In genomic region chr6:151482290-151482689, GRCh38 we compare ENCODE assay signal across 8 cellular contexts. TPM values are rescaled to one million over a fixed set of nuclear protein-coding genes. Genes with fewer than 3 reads are reported as not detected.
DNase-seq lines count a peak whose midpoint lies in the region; ATAC-seq and TF ChIP-seq lines count a peak whose summit lies in the region.

No MANE protein-coding gene starts in this region.

- H3K4me3 ChIP-seq in OCI-LY3 (ENCODE audit: low read length) (no peak overlapping the region), esophagus squamous epithelium (peak overlapping the region in 2 of 4 donors; percentile 5 to 38), stomach (no peak overlapping the region), PC-3 (ENCODE audit: low read length) (no peak overlapping the region)

- BruUV-seq in PC-3 (replicated peaks; lab: Mats Ljungman, UMichigan) = no TSS peak

- no peaks in the 10 kb centered on the region for H3K9me3 Mint-ChIP-seq in activated T-cell treated with anti-CD3 and anti-CD28 coated beads, Interleukin-2, amount 50 U/mL, for 24 hours

- H3K4me1 ChIP-seq in OCI-LY3 (ENCODE audit: low read length) (peaks cover 8% of the 10 kb centered on the region; the same call in 1 of the 2 replicates), esophagus squamous epithelium (peaks cover 0 to 16% (median 7%) of the 10 kb centered on the region in 3 donors), stomach (peaks cover 0 to 7% (median 0%) of the 10 kb centered on the region in 4 donors), PC-3 (ENCODE audit: insufficient read depth, low read length) (no peaks in the 10 kb centered on the region)

- H3K27ac ChIP-seq in OCI-LY3 (ENCODE audit: low read length) = no peak overlapping the region
- peak overlapping the region in 3 of 4 donors; percentile 45 to 63 (median 49) for H3K27ac ChIP-seq in esophagus squamous epithelium
- peak overlapping the region in 4 of 5 donors; percentile 2 to 68 (median 31) for H3K27ac ChIP-seq in stomach
- no peak overlapping the region for H3K27ac ChIP-seq in PC-3 (ENCODE audit: low read length)

- no peaks in the 10 kb centered on the region for H3K27me3 ChIP-seq in OCI-LY3 (ENCODE audit: low read depth, low read length)
- H3K27me3 ChIP-seq in esophagus squamous epithelium = no peaks in the 10 kb centered on the region
- no peaks in the 10 kb centered on the region for H3K27me3 ChIP-seq in stomach
- H3K27me3 ChIP-seq in PC-3 (ENCODE audit: low read length) = no peaks in the 10 kb centered on the region

- TF ChIP-seq EP300 in stomach (IDR thresholded peaks at IDR 0.05) = no peak

- H3K9me3 ChIP-seq in OCI-LY3 (ENCODE audit: insufficient read depth, low read length) = no peaks in the 10 kb centered on the region
- no peaks in the 10 kb centered on the region for H3K9me3 ChIP-seq in esophagus squamous epithelium
- H3K9me3 ChIP-seq in stomach = no peaks in the 10 kb centered on the region
- H3K9me3 ChIP-seq in PC-3 (ENCODE audit: low read length) = no peaks in the 10 kb centered on the region

- peak overlapping the region; percentile 59 for H3K4me3 Mint-ChIP-seq in activated T-cell treated with anti-CD3 and anti-CD28 coated beads, Interleukin-2, amount 50 U/mL, for 24 hours

- no peak for DNase-seq in activated T-cell treated with anti-CD3 and anti-CD28 coated beads, Interleukin-2, amount 50 U/mL, for 24 hours
- DNase-seq in activated T-cell treated with anti-CD3 and anti-CD28 coated beads for 4 hours (no peak), esophagus squamous epithelium (lab: John Stamatoyannopoulos, UW) (no peak), stomach (no peak), cerebellum (ENCODE audit: low spot score) (no peak), PC-3 (no peak)

- H2AFZ ChIP-seq in OCI-LY3 (ENCODE audit: low read depth, low read length) (0 out of 2 replicates have a peak overlapping the region, but pooled peaks have one; percentile 31), PC-3 (ENCODE audit: low read length) (no peak overlapping the region)

- H3K79me2 ChIP-seq in OCI-LY3 (ENCODE audit: low read length) (no peaks in the 10 kb centered on the region), PC-3 (ENCODE audit: low read length) (no peaks in the 10 kb centered on the region)

- TF ChIP-seq POLR2A in esophagus squamous epithelium (IDR thresholded peaks at IDR 0.05) (no peak), stomach (IDR thresholded peaks at IDR 0.05) (no peak)

- no peaks in the 10 kb centered on the region for H3K36me3 ChIP-seq in OCI-LY3 (replicated peaks; ENCODE audit: low read depth, low read length)
- no peaks in the 10 kb centered on the region for H3K36me3 ChIP-seq in esophagus squamous epithelium
- no peaks in the 10 kb centered on the region for H3K36me3 ChIP-seq in stomach
- no peaks in the 10 kb centered on the region for H3K36me3 ChIP-seq in PC-3 (ENCODE audit: low read depth, low read length)

- no peak for TF ChIP-seq CTCF in OCI-LY3 (IDR thresholded peaks at IDR 0.05; ENCODE audit: low read depth, low read length)
- TF ChIP-seq CTCF in esophagus squamous epithelium (IDR thresholded peaks at IDR 0.05) = no peak
- no peak for TF ChIP-seq CTCF in stomach (IDR thresholded peaks at IDR 0.05)
- TF ChIP-seq CTCF in PC-3 (conservative IDR thresholded peaks at IDR 0.05; ENCODE audit: low read depth, low read length) = no peak

- CTCF ChIA-PET in PC-3 (lab: Charles Lee) = no interaction called here

- no peaks in the 10 kb centered on the region for H3F3A ChIP-seq in PC-3 (ENCODE audit: low read length, unreplicated experiment)

- peak overlapping the region; percentile 15; the same call in 1 of the 2 replicates for H3K4me2 ChIP-seq in OCI-LY3 (ENCODE audit: low read length)
- H3K4me2 ChIP-seq in PC-3 (ENCODE audit: low read length) = no peak overlapping the region

- intact Hi-C loops in esophagus squamous epithelium (cut with DNase I) (no loop called here), stomach (cut with DNase I; ENCODE audit: low total_unique reads) (no loop called here), PC-3 (cut with micrococcal nuclease) (no loop called here)

- no peaks in the 10 kb centered on the region for H3K27me3 Mint-ChIP-seq in activated T-cell treated with anti-CD3 and anti-CD28 coated beads, Interleukin-2, amount 50 U/mL, for 24 hours

- no peak overlapping the region for H3K9ac ChIP-seq in OCI-LY3 (ENCODE audit: low read length)
- H3K9ac ChIP-seq in PC-3 (ENCODE audit: low read length) = no peak overlapping the region

- peaks cover 22% of the 10 kb centered on the region for H3K4me1 Mint-ChIP-seq in activated T-cell treated with anti-CD3 and anti-CD28 coated beads, Interleukin-2, amount 50 U/mL, for 24 hours (ENCODE audit: low read depth)

- ATAC-seq in HG03521 (IDR thresholded peaks at IDR 0.05; ENCODE audit: unreplicated experiment) (no peak), PC-3 (no peak)

- H3K9me2 ChIP-seq in PC-3 (replicated peaks; ENCODE audit: low read length) = no peaks in the 10 kb centered on the region

- WGBS in esophagus squamous epithelium, 2 donors = 20 to 25% methylated on average over 5 of the region's 5 CpGs
- WGBS in stomach, 5 donors = 24 to 42% (median 39%) methylated on average over 5 of the region's 5 CpGs

- peak overlapping the region; percentile 90 for H3K27ac Mint-ChIP-seq in activated T-cell treated with anti-CD3 and anti-CD28 coated beads, Interleukin-2, amount 50 U/mL, for 24 hours

- no peaks in the 10 kb centered on the region for H3K36me3 Mint-ChIP-seq in activated T-cell treated with anti-CD3 and anti-CD28 coated beads, Interleukin-2, amount 50 U/mL, for 24 hours (ENCODE audit: low read depth)

- H4K20me1 ChIP-seq in OCI-LY3 (ENCODE audit: insufficient read depth, low read length) (no peaks in the 10 kb centered on the region), PC-3 (ENCODE audit: low read length) (no peaks in the 10 kb centered on the region)

- POLR2A ChIA-PET in PC-3 (lab: Charles Lee; ENCODE audit: unreplicated experiment) = no interaction called here

RNA-seq across cellular contexts. Expression of gene CCDC170, which starts 11.5 kb away (rescaled TPM):
- 1 to 10 TPM in 1 of 4 donors, under 1 TPM in 2, not detected in 1; 0.70 to 3.3 (median 0.95) TPM for total RNA-seq in esophagus squamous epithelium
- 1 to 10 TPM in 1 of 5 donors, under 1 TPM in 3, not detected in 1; 0.29 to 3.6 (median 0.82) TPM for total RNA-seq in stomach
- under 1 TPM; 0.05 to 0.61 (median 0.31) TPM for polyA plus RNA-seq in stomach
- 2.6 TPM for total RNA-seq in cerebellum
- total RNA-seq in PC-3 (2014; rRNA removed) = not detected in 2 replicates

RNA-seq across cellular contexts. Expression of gene RMND1, which starts 30.4 kb away (rescaled TPM):
- 10 to 100 TPM in 3 of 4 donors, 1 to 10 TPM in 1; 4.6 to 25.9 (median 15.3) TPM for total RNA-seq in esophagus squamous epithelium
- 10 to 100 TPM in 4 of 5 donors, 1 to 10 TPM in 1; 6.4 to 47.2 (median 31.9) TPM for total RNA-seq in stomach
- polyA plus RNA-seq in stomach = 10 to 100 TPM; 13.9 to 17.9 (median 14.9) TPM
- 29.5 TPM for total RNA-seq in cerebellum
- 13.9 and 20.8 TPM in 2 replicates for total RNA-seq in PC-3 (2014; rRNA removed)

Comparison
In these comparisons a context has a peak if more than half of its experiments do, and no peak if none do; other contexts are left out.
1. H3K27ac ChIP-seq: peak in esophagus squamous epithelium (3 of 4) and stomach (4 of 5); none in OCI-LY3 (single experiment) and PC-3 (single experiment).